ENCODE assay signal across 8 cellular contexts in the genomic region with DNA sequence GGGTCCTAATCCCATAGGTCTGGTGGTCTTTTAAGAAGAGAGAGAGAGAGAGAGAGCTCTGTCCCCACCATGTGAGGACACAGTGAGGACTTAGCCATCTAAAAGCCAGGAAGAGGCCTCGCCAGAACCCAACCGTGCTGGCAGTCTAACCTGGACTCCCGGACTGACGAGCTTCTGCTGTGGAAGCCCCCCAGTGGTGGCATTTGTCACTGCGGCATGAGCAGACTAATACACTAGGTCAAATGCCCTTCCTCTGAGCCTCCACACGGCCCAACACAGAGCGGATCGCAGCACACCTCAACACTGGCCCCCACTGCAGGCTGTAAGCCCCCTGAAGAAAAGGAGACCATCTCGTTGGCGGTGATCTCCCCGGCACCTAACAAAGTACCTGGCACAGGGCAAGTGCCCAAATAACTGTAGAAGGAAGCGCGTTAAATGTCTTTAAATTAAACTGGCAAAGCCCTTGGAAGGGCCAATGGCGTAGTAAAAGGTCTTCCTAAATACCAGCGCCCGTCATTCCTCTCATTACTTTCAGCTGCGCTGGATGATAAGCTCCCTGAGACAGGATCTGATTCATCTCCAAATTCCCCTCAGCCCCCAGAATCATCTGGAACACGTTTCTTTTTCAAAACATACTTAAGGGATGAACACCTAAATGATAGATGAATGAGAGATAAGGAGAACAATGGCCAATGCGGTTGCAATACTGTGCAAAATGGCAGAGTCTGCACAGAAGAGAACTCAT.
DNase-seq lines count a peak whose midpoint lies in the region; ATAC-seq, FAIRE-seq and TF ChIP-seq lines count a peak whose summit lies in the region.

No MANE protein-coding gene starts in this region.

- TF ChIP-seq CTCF in WI38 (IDR thresholded peaks at IDR 0.05; ENCODE audit: low read depth, low read length) (peak; percentile 59), cardiac fibroblast (IDR thresholded peaks at IDR 0.05; ENCODE audit: low read depth, low read length) (peak; percentile 71)

- 0 out of 2 replicates have a peak overlapping the region, but pooled peaks have one; percentile 18 for H3K4me3 ChIP-seq in WI38 (ENCODE audit: low read depth, low read length)
- no peak overlapping the region for H3K4me3 ChIP-seq in cardiac fibroblast (replicated peaks in 1 of 2; ENCODE audit: low read depth in 2 of 2, low read length in 2 of 2)

- FAIRE-seq in GM12891 (lab: Jason Lieb, UNC) = peak; percentile 13

- TF ChIP-seq POLR2A in GM12891 (IDR thresholded peaks at IDR 0.05; ENCODE audit: low read depth, low read length) = no peak

- peak; percentile 95 for DNase-seq in A172 (ENCODE audit: low spot score)
- DNase-seq in GM12891 (ENCODE audit: insufficient read length, low spot score) = peak; percentile 58
- peak; percentile 57 to 71 for DNase-seq in Kasumi-1 (lab: John Stamatoyannopoulos, UW)
- peak; percentile 92 to 99 for DNase-seq in cardiac fibroblast (ENCODE audit: low read depth in 2 of 2)
- peak; percentile 61 for DNase-seq in left lobe of liver (ENCODE audit: low spot score)
- DNase-seq in stimulated activated CD4-positive, alpha-beta T cell treated with anti-CD3 and anti-CD28 coated beads, Interleukin-4, amount 100 ng/mL, for 4 hours = peak; percentile 65 to 71

- ATAC-seq in left lobe of liver (peak; percentile 84), GM21717 (IDR thresholded peaks at IDR 0.05; ENCODE audit: unreplicated experiment) (no peak)

TF ChIP-seq in GM12891, 5 proteins besides CTCF, POLR2A, EP300 and RAD21:
- TF ChIP-seq SPI1 (IDR thresholded peaks at IDR 0.05; ENCODE audit: low read depth, low read length) = no peak
- TF ChIP-seq POLR2AphosphoS5 (IDR thresholded peaks at IDR 0.05; ENCODE audit: low read depth, low read length) = no peak
